12 cellular contexts compared by ENCODE assay signal in the genomic region with DNA sequence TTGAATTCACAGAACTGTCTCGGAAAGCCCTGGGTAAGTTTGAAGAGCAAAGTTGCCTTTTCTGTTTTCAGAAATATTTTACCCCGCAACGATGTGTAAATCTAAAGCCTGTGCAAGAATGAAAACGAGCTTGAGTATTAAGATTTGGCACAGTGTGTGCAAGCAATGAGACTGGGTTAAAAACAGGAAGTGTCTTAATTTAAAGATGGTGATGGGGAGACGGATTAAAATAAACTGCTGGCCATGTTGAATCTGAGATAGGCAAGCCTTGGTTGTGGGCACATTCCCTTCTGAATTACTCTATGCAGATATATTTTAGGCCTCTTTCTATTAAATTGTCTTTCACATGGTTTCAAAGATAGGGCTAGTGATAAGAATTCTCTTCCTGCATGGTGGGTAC. TPM values are rescaled to one million over a fixed set of nuclear protein-coding genes. Genes with fewer than 3 reads are reported as not detected.
DNase-seq lines count a peak whose midpoint lies in the region; ATAC-seq and TF ChIP-seq lines count a peak whose summit lies in the region.
"Had no signal": no experiment of that assay in that cellular context is flagged by ENCODE, and none has a peak within 500 bp of the region (broad histone marks: within the 10 kb centered on the region; RNA-seq: fewer than 3 reads in every experiment).

No MANE protein-coding gene starts in this region.

- ATAC-seq in left ventricle myocardium superior (no peak), upper lobe of right lung (no peak)

- H3K4me3 Mint-ChIP-seq in mesothelial cell of epicardium = no peak overlapping the region
- H3K4me3 Mint-ChIP-seq: neural crest cell had no signal

- H3K9me3 Mint-ChIP-seq in mesothelial cell of epicardium = no peaks in the 10 kb centered on the region
- H3K9me3 Mint-ChIP-seq: neural crest cell had no signal

- peaks cover 55% of the 10 kb centered on the region for H3K4me1 ChIP-seq in cardiac muscle cell (ENCODE audit: low read depth)
- peaks cover 15% of the 10 kb centered on the region for H3K4me1 ChIP-seq in upper lobe of right lung

- peak overlapping the region; percentile 3 for H3K4me3 ChIP-seq in cardiac muscle cell
- no peak overlapping the region for H3K4me3 ChIP-seq in upper lobe of right lung

- H3K27me3 Mint-ChIP-seq in mesothelial cell of epicardium (ENCODE audit: low read depth) = no peaks in the 10 kb centered on the region

- peaks cover 5% of the 10 kb centered on the region for H3K36me3 Mint-ChIP-seq in mesothelial cell of epicardium

- H3K27me3 ChIP-seq in cardiac muscle cell (no peaks in the 10 kb centered on the region), upper lobe of right lung (no peaks in the 10 kb centered on the region)

- TF ChIP-seq CTCF in cardiac muscle cell (IDR thresholded peaks at IDR 0.05; ENCODE audit: low read depth, low read length) = no peak
- TF ChIP-seq CTCF in mesothelial cell of epicardium (IDR thresholded peaks at IDR 0.05; ENCODE audit: unreplicated experiment) = no peak
- no peak for TF ChIP-seq CTCF in upper lobe of right lung (IDR thresholded peaks at IDR 0.05)

- peak overlapping the region; percentile 91 for H3K27ac ChIP-seq in cardiac muscle cell
- H3K27ac ChIP-seq in angular gyrus (ENCODE audit: low read depth, low read length) = peak overlapping the region; percentile 35
- H3K27ac ChIP-seq in upper lobe of right lung = peak overlapping the region; percentile 44

- peaks cover 61% of the 10 kb centered on the region for H3K4me1 Mint-ChIP-seq in mesothelial cell of epicardium

- DNase-seq in cardiac muscle cell (ENCODE audit: low read depth in 1 of 2, low spot score in 1 of 2) = peak in 1 of 2 donors; percentile 47
- no peak for DNase-seq in left ventricle myocardium superior
- DNase-seq in mesothelial cell of epicardium (ENCODE audit: low spot score in 2 of 2, unreplicated experiment in 2 of 2) = no peak
- DNase-seq in upper lobe of right lung = no peak
- no peak for DNase-seq in putamen (ENCODE audit: low spot score)
- DNase-seq in glomerular visceral epithelial cell (ENCODE audit: extremely low spot score) = no peak
- no peak for DNase-seq in CD1c-positive myeloid dendritic cell (ENCODE audit: extremely low spot score)
- DNase-seq: amniotic stem cell, small intestine, SW 1271 had no signal

- intact Hi-C loops in left ventricle myocardium superior (cut with micrococcal nuclease) = loop anchor here (5.0 kb wide), 1 partner anchor 160 kb away; no protein-coding TSS in a partner anchor
- intact Hi-C loops in upper lobe of right lung (cut with DNase I) = no loop called here

- peak overlapping the region; percentile 70 for H3K27ac Mint-ChIP-seq in mesothelial cell of epicardium

- H3K36me3 ChIP-seq in cardiac muscle cell = no peaks in the 10 kb centered on the region
- peaks cover 5% of the 10 kb centered on the region for H3K36me3 ChIP-seq in upper lobe of right lung

- H3K9me3 ChIP-seq in cardiac muscle cell (ENCODE audit: low read depth) (no peaks in the 10 kb centered on the region), upper lobe of right lung (no peaks in the 10 kb centered on the region)

RNA-seq across cellular contexts. Expression of gene KANK1, which starts 42.8 kb away (rescaled TPM):
- 43.8 and 52.6 TPM in 2 replicates for total RNA-seq in cardiac muscle cell
- polyA plus RNA-seq in cardiac muscle cell = 35.9 and 53.9 TPM in 2 replicates
- total RNA-seq in left ventricle myocardium superior = 159 TPM
- 54.7 to 59.1 TPM (median 58.3 TPM) in 3 replicates for total RNA-seq in mesothelial cell of epicardium
- 53.6 TPM for total RNA-seq in upper lobe of right lung

Comparison
In these comparisons a context has a peak if more than half of its experiments do, and no peak if none do; other contexts are left out.
1. H3K27ac ChIP-seq: peak in every context shown above with its lines; median percentile 91 in cardiac muscle cell; 44 in upper lobe of right lung; 35 in angular gyrus.